15 cellular contexts compared by ENCODE assay signal in the genomic region with DNA sequence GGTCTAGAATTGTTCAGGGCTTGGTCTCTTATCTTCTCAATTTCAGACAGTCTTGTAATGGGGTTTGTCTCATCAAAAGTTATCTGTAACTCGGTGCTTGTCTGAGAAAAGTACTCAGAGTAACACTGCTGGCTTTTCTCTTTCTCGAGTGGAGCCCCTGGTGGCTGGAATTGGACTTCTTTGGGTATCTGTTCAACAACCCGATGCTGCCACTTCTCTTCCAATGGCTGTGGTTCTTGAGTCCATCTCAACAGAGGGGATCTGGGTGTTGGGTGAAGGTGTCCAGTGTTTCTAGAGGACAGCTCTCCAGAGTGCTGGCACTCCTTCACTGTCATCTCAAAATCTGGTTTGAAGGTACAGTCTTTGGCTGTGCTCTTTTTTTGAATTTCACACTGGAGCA. TPM values are rescaled to one million over a fixed set of nuclear protein-coding genes. Genes with fewer than 3 reads are reported as not detected.
DNase-seq lines count a peak whose midpoint lies in the region; FAIRE-seq and TF ChIP-seq lines count a peak whose summit lies in the region.
"Had no signal": no experiment of that assay in that cellular context is flagged by ENCODE, and none has a peak within 500 bp of the region (broad histone marks: within the 10 kb centered on the region; RNA-seq: fewer than 3 reads in every experiment).

No MANE protein-coding gene starts in this region.

- no peak overlapping the region for H2AFZ ChIP-seq in Loucy (ENCODE audit: low read length)

- no peaks in the 10 kb centered on the region for H3K4me1 Mint-ChIP-seq in MCF 10A (ENCODE audit: insufficient read depth, unreplicated experiment)
- H3K4me1 Mint-ChIP-seq in CD8-positive, alpha-beta memory T cell = no peaks in the 10 kb centered on the region

- no peaks in the 10 kb centered on the region for H3K79me2 ChIP-seq in Loucy (ENCODE audit: insufficient read depth, low read length)

- no peaks in the 10 kb centered on the region for H3K9me2 ChIP-seq in Loucy (replicated peaks; ENCODE audit: low read depth, low read length)

- no peaks in the 10 kb centered on the region for H4K20me1 ChIP-seq in Loucy (ENCODE audit: insufficient read depth, low read length, poor library complexity, severe bottlenecking)

- no peak overlapping the region for H3K4me3 ChIP-seq in Loucy (ENCODE audit: low read length, poor library complexity, severe bottlenecking)
- H3K4me3 ChIP-seq in kidney epithelial cell (ENCODE audit: low read depth, low read length) = no peak overlapping the region
- H3K4me3 ChIP-seq in CD8-positive, alpha-beta memory T cell (ENCODE audit: low read length) = no peak overlapping the region
- H3K4me3 ChIP-seq: esophagus muscularis mucosa, SJCRH30 had no signal

- no TSS peak for BruUV-seq in MCF 10A (replicated peaks; lab: Mats Ljungman, UMichigan)

- H3K27ac ChIP-seq in CD8-positive, alpha-beta memory T cell (ENCODE audit: low read depth, low read length) = no peak overlapping the region
- H3K27ac ChIP-seq: esophagus muscularis mucosa, neutrophil, SJCRH30 had no signal

- H3K36me3 ChIP-seq in Loucy (ENCODE audit: insufficient read depth, low read length) (peaks cover 7% of the 10 kb centered on the region; the same call in 1 of the 2 replicates), kidney epithelial cell (ENCODE audit: control insufficient read depth, insufficient read depth, low read length) (peaks cover 3% of the 10 kb centered on the region)
- H3K36me3 ChIP-seq in CD8-positive, alpha-beta memory T cell (ENCODE audit: insufficient read depth, low read length) = no peaks in the 10 kb centered on the region
- H3K36me3 ChIP-seq: neutrophil had no signal

- TF ChIP-seq CTCF in Loucy (conservative IDR thresholded peaks at IDR 0.05; ENCODE audit: low read length) (peak; percentile 43; the same call in 1 of the 2 replicates), MCF 10A (IDR thresholded peaks at IDR 0.05; ENCODE audit: unreplicated experiment) (peak; percentile 14), kidney epithelial cell (IDR thresholded peaks at IDR 0.05; ENCODE audit: insufficient read depth, low read length, poor library complexity, severe bottlenecking) (peak; percentile 21)

- H3K27me3 ChIP-seq in Loucy (ENCODE audit: insufficient read depth, low read length, poor library complexity, severe bottlenecking) = no peaks in the 10 kb centered on the region
- H3K27me3 ChIP-seq in kidney epithelial cell (ENCODE audit: control insufficient read depth, insufficient read depth, low read length) = no peaks in the 10 kb centered on the region
- H3K27me3 ChIP-seq in CD8-positive, alpha-beta memory T cell (ENCODE audit: insufficient read depth, low read length, poor library complexity, severe bottlenecking) = no peaks in the 10 kb centered on the region
- H3K27me3 ChIP-seq: esophagus muscularis mucosa, neutrophil, SJCRH30 had no signal

- H3F3A ChIP-seq in Loucy (ENCODE audit: low read depth) = no peaks in the 10 kb centered on the region

- H3K36me3 Mint-ChIP-seq in MCF 10A (ENCODE audit: insufficient read depth, unreplicated experiment) = no peaks in the 10 kb centered on the region
- no peaks in the 10 kb centered on the region for H3K36me3 Mint-ChIP-seq in CD8-positive, alpha-beta memory T cell
- H3K36me3 Mint-ChIP-seq: activated naive CD8-positive, alpha-beta T cell had no signal

- no peak overlapping the region for H3K9ac ChIP-seq in Loucy (ENCODE audit: low read depth, low read length, poor library complexity, severe bottlenecking)

- CTCF ChIA-PET in MCF 10A (lab: Yijun Ruan, JAX) = interaction anchor here (1.1 to 1.9 kb wide), 4 partner anchors 16 to 54 kb away, joined by 3 to 8 read pairs (median 4); a partner anchor contains a TSS
- CTCF ChIA-PET in CD8-positive, alpha-beta memory T cell (lab: Charles Lee) = interaction anchor here (0.9 kb wide), 1 partner anchor 23 kb away, joined by 3 read pairs; no protein-coding TSS in a partner anchor

- DNase-seq in EH (ENCODE audit: low read depth) (peak; percentile 14), MCF 10A (ENCODE audit: unreplicated experiment) (no peak), kidney epithelial cell (ENCODE audit: low read depth) (no peak), posterior cingulate gyrus (no peak), GM12891 (ENCODE audit: insufficient read length, low spot score) (no peak), 8988T (no peak)
- no peak for DNase-seq in CD8-positive, alpha-beta memory T cell
- DNase-seq: CD4-positive, alpha-beta T cell; GDM1; NCI-H526 treated with DMSO at 0.1 percent for 48 hours; SJCRH30 had no signal

- no peak overlapping the region for H3K27ac Mint-ChIP-seq in MCF 10A (ENCODE audit: low read depth, unreplicated experiment)
- H3K27ac Mint-ChIP-seq in CD8-positive, alpha-beta memory T cell = no peak overlapping the region
- H3K27ac Mint-ChIP-seq: activated naive CD8-positive, alpha-beta T cell; CD4-positive, alpha-beta T cell had no signal

- intact Hi-C loops in MCF 10A (cut with micrococcal nuclease) (no loop called here), posterior cingulate gyrus (cut with DNase I) (no loop called here)

- H3K4me3 Mint-ChIP-seq in MCF 10A (ENCODE audit: unreplicated experiment) = no peak overlapping the region
- H3K4me3 Mint-ChIP-seq in CD8-positive, alpha-beta memory T cell = no peak overlapping the region
- H3K4me3 Mint-ChIP-seq: activated naive CD8-positive, alpha-beta T cell; CD4-positive, alpha-beta T cell had no signal

- no peak for FAIRE-seq in GM12891 (lab: Jason Lieb, UNC)

- TF ChIP-seq POLR2A in GM12891 (IDR thresholded peaks at IDR 0.05; ENCODE audit: low read depth, low read length) = no peak

- no peaks in the 10 kb centered on the region for H3K9me3 ChIP-seq in Loucy (ENCODE audit: insufficient read depth, low read depth, low read length)
- no peaks in the 10 kb centered on the region for H3K9me3 ChIP-seq in CD8-positive, alpha-beta memory T cell (ENCODE audit: low read length)
- H3K9me3 ChIP-seq: esophagus muscularis mucosa, neutrophil, SJCRH30 had no signal

- POLR2A ChIA-PET in MCF 10A (lab: Yijun Ruan, JAX) = interaction anchor here (0.6 to 32.0 kb wide), 18 partner anchors 8 to 165 kb away, joined by 3 to 1548 read pairs (median 8); a partner anchor contains a TSS
- POLR2A ChIA-PET in CD8-positive, alpha-beta memory T cell (lab: Charles Lee) = no interaction called here

- no peaks in the 10 kb centered on the region for H3K9me3 Mint-ChIP-seq in MCF 10A (ENCODE audit: unreplicated experiment)
- no peaks in the 10 kb centered on the region for H3K9me3 Mint-ChIP-seq in CD8-positive, alpha-beta memory T cell
- H3K9me3 Mint-ChIP-seq: CD4-positive, alpha-beta T cell had no signal

- no peaks in the 10 kb centered on the region for H3K4me1 ChIP-seq in Loucy (ENCODE audit: insufficient read depth, low read length, poor library complexity, severe bottlenecking)
- H3K4me1 ChIP-seq in CD8-positive, alpha-beta memory T cell (ENCODE audit: insufficient read depth, low read length) = no peaks in the 10 kb centered on the region
- H3K4me1 ChIP-seq: esophagus muscularis mucosa, SJCRH30 had no signal

- no peaks in the 10 kb centered on the region for H3K27me3 Mint-ChIP-seq in MCF 10A (ENCODE audit: insufficient read depth, unreplicated experiment)
- H3K27me3 Mint-ChIP-seq in CD8-positive, alpha-beta memory T cell = peaks cover 0 to 2% of the 10 kb centered on the region in 2 donors
- H3K27me3 Mint-ChIP-seq: activated naive CD8-positive, alpha-beta T cell; CD4-positive, alpha-beta T cell had no signal

- H3K4me2 ChIP-seq in Loucy (ENCODE audit: low read depth, low read length, poor library complexity, severe bottlenecking) = no peak overlapping the region

TF ChIP-seq in GM12891, 5 proteins besides CTCF, POLR2A, EP300 and RAD21:
- no peak for TF ChIP-seq POU2F2 (IDR thresholded peaks at IDR 0.05; ENCODE audit: low read depth, low read length)
- no peak for TF ChIP-seq POLR2AphosphoS5 (IDR thresholded peaks at IDR 0.05; ENCODE audit: low read depth, low read length)
- TF ChIP-seq TAF1 (IDR thresholded peaks at IDR 0.05; ENCODE audit: low read depth, low read length) = no peak
- no peak for TF ChIP-seq SPI1 (IDR thresholded peaks at IDR 0.05; ENCODE audit: low read depth, low read length)
- TF ChIP-seq PAX5 (IDR thresholded peaks at IDR 0.05; ENCODE audit: insufficient read depth, low read length, severe bottlenecking) = no peak

RNA-seq across cellular contexts. Expression of a gene that starts 24.6 kb away (rescaled TPM):
- 356 and 370 TPM in 2 replicates for total RNA-seq in MCF 10A (2022)
- 91.3 and 108 TPM in 2 replicates for total RNA-seq in kidney epithelial cell
- polyA plus RNA-seq in GM12891 (2012; ENCODE audit: low read depth, missing spikeins) = 30.5 TPM
- 1 to 10 TPM; 1.7 to 1.9 TPM for total RNA-seq in CD8-positive, alpha-beta memory T cell
- polyA plus RNA-seq in CD8-positive, alpha-beta memory T cell = 0.95 TPM

Comparison
In these comparisons a context has a peak if more than half of its experiments do, and no peak if none do; other contexts are left out.
1. RNA of a gene that starts 24.6 kb away (total RNA-seq): 356 to 370 TPM in MCF 10A and 91.3 to 108 TPM in kidney epithelial cell; 1.7 to 1.9 TPM in CD8-positive, alpha-beta memory T cell; every median in the first group is over 10 times any median in the second.
2. Peak in every context shown above with its lines, with median percentiles within 50 percentile points of each other: CTCF ChIP-seq.